In genomic region chr13:48532473-48533206, GRCh38 we compare ENCODE assay signal across 8 cellular contexts.
DNase-seq lines count a peak whose midpoint lies in the region; ATAC-seq, FAIRE-seq and TF ChIP-seq lines count a peak whose summit lies in the region.

Gene RCBTB2 (minus strand): TSS chr13:48533080. CDS start chr13:48521939, 11,141 bp downstream.

- peak within 1 kb of the TSS; percentile 98 for H3K9ac ChIP-seq in Loucy (ENCODE audit: low read depth, low read length, poor library complexity, severe bottlenecking)

- peak within 1 kb of the TSS; percentile 92 for H3K4me2 ChIP-seq in Loucy (ENCODE audit: low read depth, low read length, poor library complexity, severe bottlenecking)

- H3K4me1 ChIP-seq in Loucy (ENCODE audit: insufficient read depth, low read length, poor library complexity, severe bottlenecking) (peaks cover 56% of the 10 kb centered on the region), RWPE2 (ENCODE audit: insufficient read depth, poor library complexity, severe bottlenecking) (no peaks in the 10 kb centered on the region)

- H3K27me3 ChIP-seq in Loucy (ENCODE audit: insufficient read depth, low read length, poor library complexity, severe bottlenecking) (no peaks in the 10 kb centered on the region), RWPE2 (ENCODE audit: insufficient read depth, poor library complexity, severe bottlenecking) (no peaks in the 10 kb centered on the region)

- no peaks in the 10 kb centered on the region for H4K20me1 ChIP-seq in Loucy (ENCODE audit: insufficient read depth, low read length, poor library complexity, severe bottlenecking)

- H3K9me3 ChIP-seq in Loucy (ENCODE audit: insufficient read depth, low read depth, low read length) (peaks cover 5% of the 10 kb centered on the region; the same call in 1 of the 2 replicates), RWPE2 (ENCODE audit: severe bottlenecking) (no peaks in the 10 kb centered on the region)

- peak within 1 kb of the TSS; percentile 89 for H3K4me3 Mint-ChIP-seq in nephron progenitor cell
- peak within 1 kb of the TSS; percentile 89 for H3K4me3 Mint-ChIP-seq in stimulated activated naive CD8-positive, alpha-beta T cell treated with anti-CD3 and anti-CD28 coated beads, Interleukin-15, Interleukin-2, amounts not matched to agents 100 ng/mL and 50 ng/mL, for 24 hours

- DNase-seq in ELF-1 (ENCODE audit: low read depth, low spot score) (peak; percentile 99), H54 (ENCODE audit: insufficient read length, low spot score) (peak; percentile 86), RWPE2 (ENCODE audit: low spot score) (peak; percentile 92), fibroblast of the conjunctiva (ENCODE audit: low read depth) (peak; percentile 98), nephron progenitor cell (peak; percentile 99)
- DNase-seq in activated effector memory CD4-positive, alpha-beta T cell treated with anti-CD3 and anti-CD28 coated beads, Interleukin-2, amount 50 U/mL, for 16 hours = peak; percentile 99

- peaks cover 38% of the 10 kb centered on the region for H3K4me1 Mint-ChIP-seq in nephron progenitor cell
- peaks cover 32% of the 10 kb centered on the region for H3K4me1 Mint-ChIP-seq in stimulated activated naive CD8-positive, alpha-beta T cell treated with anti-CD3 and anti-CD28 coated beads, Interleukin-15, Interleukin-2, amounts not matched to agents 100 ng/mL and 50 ng/mL, for 24 hours (ENCODE audit: low read depth)

- peak; percentile 62 for FAIRE-seq in H54 (lab: Jason Lieb, UNC)

- TF ChIP-seq POLR2A in H54 (IDR thresholded peaks at IDR 0.05; ENCODE audit: low read depth, low read length) = peak; percentile 79

- H3K27me3 Mint-ChIP-seq in nephron progenitor cell (ENCODE audit: low read depth, poor library complexity) = peaks cover 3% of the 10 kb centered on the region
- H3K27me3 Mint-ChIP-seq in stimulated activated naive CD8-positive, alpha-beta T cell treated with anti-CD3 and anti-CD28 coated beads, Interleukin-15, Interleukin-2, amounts not matched to agents 100 ng/mL and 50 ng/mL, for 24 hours = peaks cover 14% of the 10 kb centered on the region

- H3K9me2 ChIP-seq in Loucy (replicated peaks; ENCODE audit: low read depth, low read length) = no peaks in the 10 kb centered on the region

- peak; percentile 93 for ATAC-seq in RWPE2 (ENCODE audit: low read depth)

- peak within 1 kb of the TSS; percentile 93 for H2AFZ ChIP-seq in Loucy (ENCODE audit: low read length)

- H3K27ac ChIP-seq in RWPE2 (ENCODE audit: poor library complexity, severe bottlenecking) = peak within 1 kb of the TSS; percentile 43

- peaks cover 48% of the 10 kb centered on the region for H3K79me2 ChIP-seq in Loucy (ENCODE audit: insufficient read depth, low read length)

- no peaks in the 10 kb centered on the region for H3K36me3 ChIP-seq in Loucy (ENCODE audit: insufficient read depth, low read length)
- H3K36me3 ChIP-seq in RWPE2 (ENCODE audit: low read depth) = no peaks in the 10 kb centered on the region

- H3K4me3 ChIP-seq in Loucy (ENCODE audit: low read length, poor library complexity, severe bottlenecking) = peak within 1 kb of the TSS; percentile 93
- peak within 1 kb of the TSS; percentile 64 for H3K4me3 ChIP-seq in RWPE2 (ENCODE audit: severe bottlenecking)

- no peaks in the 10 kb centered on the region for H3K36me3 Mint-ChIP-seq in nephron progenitor cell (ENCODE audit: low read depth)
- H3K36me3 Mint-ChIP-seq in stimulated activated naive CD8-positive, alpha-beta T cell treated with anti-CD3 and anti-CD28 coated beads, Interleukin-15, Interleukin-2, amounts not matched to agents 100 ng/mL and 50 ng/mL, for 24 hours (ENCODE audit: low read depth) = no peaks in the 10 kb centered on the region

- no peaks in the 10 kb centered on the region for H3K9me3 Mint-ChIP-seq in nephron progenitor cell
- H3K9me3 Mint-ChIP-seq in stimulated activated naive CD8-positive, alpha-beta T cell treated with anti-CD3 and anti-CD28 coated beads, Interleukin-15, Interleukin-2, amounts not matched to agents 100 ng/mL and 50 ng/mL, for 24 hours = peaks cover 9% of the 10 kb centered on the region

- peaks cover 6% of the 10 kb centered on the region; the same call in 1 of the 2 replicates for H3F3A ChIP-seq in Loucy (ENCODE audit: low read depth)

- no peak for TF ChIP-seq CTCF in Loucy (conservative IDR thresholded peaks at IDR 0.05; ENCODE audit: low read length)
- no peak for TF ChIP-seq CTCF in RWPE2 (IDR thresholded peaks at IDR 0.05; ENCODE audit: poor library complexity, severe bottlenecking)
- TF ChIP-seq CTCF in nephron progenitor cell (IDR thresholded peaks at IDR 0.05) = no peak

- peak within 1 kb of the TSS; percentile 98 for H3K27ac Mint-ChIP-seq in nephron progenitor cell
- H3K27ac Mint-ChIP-seq in stimulated activated naive CD8-positive, alpha-beta T cell treated with anti-CD3 and anti-CD28 coated beads, Interleukin-15, Interleukin-2, amounts not matched to agents 100 ng/mL and 50 ng/mL, for 24 hours = peak within 1 kb of the TSS; percentile 95

Comparison
In these comparisons a context has a peak if more than half of its experiments do, and no peak if none do; other contexts are left out.
1. Peak in every context shown above with its lines: DNase-seq, ATAC-seq, H3K4me3 ChIP-seq and H3K27ac ChIP-seq.